27 cellular contexts compared by ENCODE assay signal in genomic region chr21:34871026-34871908, GRCh38.
DNase-seq lines count a peak whose midpoint lies in the region; ATAC-seq, FAIRE-seq and TF ChIP-seq lines count a peak whose summit lies in the region.
"Had no signal": no experiment of that assay in that cellular context is flagged by ENCODE, and none has a peak within 500 bp of the region (broad histone marks: within the 10 kb centered on the region; RNA-seq: fewer than 3 reads in every experiment).

No MANE protein-coding gene starts in this region.

- H3K9ac ChIP-seq in astrocyte (ENCODE audit: low read length): no peak overlapping the region

- H2AFZ ChIP-seq in astrocyte (ENCODE audit: low read depth, low read length): no peak overlapping the region
- H2AFZ ChIP-seq: GM23338 had no signal

- no peak overlapping the region for H3K4me2 ChIP-seq in astrocyte (ENCODE audit: low read length)
- H3K4me2 ChIP-seq: GM23338 had no signal

- FAIRE-seq in astrocyte (lab: Jason Lieb, UNC): no peak

- no peak overlapping the region for H3K4me3 Mint-ChIP-seq in CD4-positive, alpha-beta T cell
- H3K4me3 Mint-ChIP-seq in astrocyte (ENCODE audit: unreplicated experiment) (no peak overlapping the region), neural crest cell (no peak overlapping the region)
- H3K4me3 Mint-ChIP-seq: activated CD4-positive, alpha-beta memory T cell treated with anti-CD3 and anti-CD28 coated beads for 36 hours; activated naive CD4-positive, alpha-beta T cell treated with anti-CD3 and anti-CD28 coated beads, Interleukin-2, amount 10 ng/mL, durations not matched to agents 7 days and 5 days; GM23338 had no signal

- H3K9me3 ChIP-seq in CD4-positive, alpha-beta T cell (ENCODE audit: control insufficient read depth, low read length): no peaks in the 10 kb centered on the region
- H3K9me3 ChIP-seq in astrocyte (ENCODE audit: insufficient read depth, low read depth, low read length): no peaks in the 10 kb centered on the region
- H3K9me3 ChIP-seq: transverse colon had no signal

- H3K27me3 ChIP-seq in CD4-positive, alpha-beta T cell (ENCODE audit: control insufficient read depth, insufficient read depth, low read length): no peaks in the 10 kb centered on the region
- no peaks in the 10 kb centered on the region for H3K27me3 ChIP-seq in astrocyte (ENCODE audit: insufficient read depth, low read length)
- H3K27me3 ChIP-seq: transverse colon had no signal

- no peak for TF ChIP-seq CTCF in CD4-positive, alpha-beta T cell (IDR thresholded peaks at IDR 0.05)
- no peak for TF ChIP-seq CTCF in astrocyte (IDR thresholded peaks at IDR 0.05; ENCODE audit: insufficient read depth, low read depth, low read length)
- no peak for TF ChIP-seq CTCF in neural crest cell (conservative IDR thresholded peaks at IDR 0.05)
- TF ChIP-seq CTCF in GM13977 (IDR thresholded peaks at IDR 0.05; ENCODE audit: extremely low read depth, insufficient read depth, missing control alignments): no peak

- no peaks in the 10 kb centered on the region for H3K27me3 Mint-ChIP-seq in CD4-positive, alpha-beta T cell
- H3K27me3 Mint-ChIP-seq in astrocyte (ENCODE audit: low read depth, unreplicated experiment) (no peaks in the 10 kb centered on the region), neural crest cell (ENCODE audit: low read depth) (peaks cover 34% of the 10 kb centered on the region)
- H3K27me3 Mint-ChIP-seq: activated CD4-positive, alpha-beta memory T cell treated with anti-CD3 and anti-CD28 coated beads for 36 hours; activated naive CD4-positive, alpha-beta T cell treated with anti-CD3 and anti-CD28 coated beads, Interleukin-2, amount 10 ng/mL, durations not matched to agents 7 days and 5 days had no signal

- intact Hi-C loops in CD4-positive, alpha-beta T cell (cut with DNase I, micrococcal nuclease): no loop called here

- H3K4me3 ChIP-seq in astrocyte (ENCODE audit: insufficient read depth, low read depth, low read length): no peak overlapping the region
- H3K4me3 ChIP-seq: GM23338, transverse colon had no signal

- H3K9me3 Mint-ChIP-seq in CD4-positive, alpha-beta T cell: no peaks in the 10 kb centered on the region
- H3K9me3 Mint-ChIP-seq in astrocyte (ENCODE audit: unreplicated experiment) (no peaks in the 10 kb centered on the region), neural crest cell (no peaks in the 10 kb centered on the region)
- H3K9me3 Mint-ChIP-seq: activated CD4-positive, alpha-beta memory T cell treated with anti-CD3 and anti-CD28 coated beads for 36 hours; activated naive CD4-positive, alpha-beta T cell treated with anti-CD3 and anti-CD28 coated beads, Interleukin-2, amount 10 ng/mL, durations not matched to agents 7 days and 5 days; GM23338 had no signal

- peaks cover 74% of the 10 kb centered on the region for H3K36me3 ChIP-seq in astrocyte (ENCODE audit: insufficient read depth, low read length)
- H3K36me3 ChIP-seq: transverse colon had no signal

- peaks cover 95% of the 10 kb centered on the region for H4K20me1 ChIP-seq in astrocyte (ENCODE audit: insufficient read depth, low read length)

- peak overlapping the region; percentile 32 for H3K27ac Mint-ChIP-seq in CD4-positive, alpha-beta T cell
- peak overlapping the region; percentile 62 for H3K27ac Mint-ChIP-seq in astrocyte (ENCODE audit: unreplicated experiment)
- peak overlapping the region; percentile 48 for H3K27ac Mint-ChIP-seq in neural crest cell (ENCODE audit: unreplicated experiment)
- H3K27ac Mint-ChIP-seq: activated CD4-positive, alpha-beta memory T cell treated with anti-CD3 and anti-CD28 coated beads for 36 hours; activated naive CD4-positive, alpha-beta T cell treated with anti-CD3 and anti-CD28 coated beads, Interleukin-2, amount 10 ng/mL, durations not matched to agents 7 days and 5 days; GM23338; progenitor cell of endocrine pancreas had no signal

- H3K4me1 ChIP-seq in astrocyte (ENCODE audit: insufficient read depth, low read length): peaks cover 5% of the 10 kb centered on the region

- H3K27ac ChIP-seq in CD4-positive, alpha-beta T cell (ENCODE audit: low read depth, low read length): no peak overlapping the region
- H3K27ac ChIP-seq in astrocyte (ENCODE audit: low read depth, low read length): no peak overlapping the region
- H3K27ac ChIP-seq: transverse colon had no signal

- H3K36me3 Mint-ChIP-seq in CD4-positive, alpha-beta T cell (ENCODE audit: low read depth): peaks cover 83% of the 10 kb centered on the region
- H3K36me3 Mint-ChIP-seq in astrocyte (ENCODE audit: low read depth, unreplicated experiment) (peaks cover 42% of the 10 kb centered on the region), neural crest cell (ENCODE audit: low read depth) (no peaks in the 10 kb centered on the region)

- peaks cover 54% of the 10 kb centered on the region for H3K4me1 Mint-ChIP-seq in CD4-positive, alpha-beta T cell (ENCODE audit: low read depth)
- H3K4me1 Mint-ChIP-seq in astrocyte (ENCODE audit: low read depth, unreplicated experiment): peaks cover 16% of the 10 kb centered on the region
- peaks cover 4% of the 10 kb centered on the region for H3K4me1 Mint-ChIP-seq in neural crest cell

- peaks cover 98% of the 10 kb centered on the region for H3K79me2 ChIP-seq in astrocyte (ENCODE audit: insufficient read depth, low read length)

- CTCF ChIA-PET in CD4-positive, alpha-beta T cell (lab: Charles Lee): no interaction called here

- no peak for ATAC-seq in CD4-positive, alpha-beta T cell (ENCODE audit: poor library complexity)
- no peak for ATAC-seq in GM21825 (IDR thresholded peaks at IDR 0.05; ENCODE audit: unreplicated experiment)
- ATAC-seq: activated CD4-positive, CD25-positive, alpha-beta regulatory T cell treated with anti-CD3 and anti-CD28 coated beads, Interleukin-2, amount 50 U/mL, for 24 hours; GM23338; left cardiac atrium; Right ventricle myocardium inferior had no signal

- POLR2A ChIA-PET in CD4-positive, alpha-beta T cell (lab: Charles Lee): interaction anchor here (1.2 kb wide), 1 partner anchor 48 kb away, joined by 3 read pairs; no protein-coding TSS in a partner anchor

- no peak for DNase-seq in CD4-positive, alpha-beta T cell
- DNase-seq in NCI-H1694 (lab: John Stamatoyannopoulos, UW) (peak; percentile 38), astrocyte (ENCODE audit: low read depth) (no peak), neural crest cell (ENCODE audit: low read depth, low spot score) (no peak), T-helper 2 cell (no peak), GM13977 (ENCODE audit: low spot score) (no peak), retina (no peak)
- DNase-seq: activated CD4-positive, alpha-beta memory T cell treated with anti-CD3 and anti-CD28 coated beads for 36 hours; activated naive CD4-positive, alpha-beta T cell treated with anti-CD3 and anti-CD28 coated beads, Interleukin-2, amount 10 ng/mL, durations not matched to agents 7 days and 5 days; anterior cingulate cortex; C1 segment of cervical spinal cord; COR-L47; DMS79 treated with DMSO at 0.1 percent for 48 hours; GF-D8; hypothalamus; left cardiac atrium; mammary epithelial cell; NCI-H146; NCI-H526; stimulated activated CD4-positive, alpha-beta T cell treated with anti-CD3 and anti-CD28 coated beads, Interleukin-15, amount 100 ng/mL, for 24 hours; stimulated activated CD4-positive, alpha-beta T cell treated with anti-CD3 and anti-CD28 coated beads, Interleukin-4, amount 100 ng/mL, for 4 hours; transverse colon had no signal

- in situ Hi-C loops in GM13977 (cut with MboI; ENCODE audit: low pct_unique_long_range_greater_than_20kb, low sequenced_read_pairs, unreplicated experiment): no loop called here
